In genomic region chr18:77066689-77067088, GRCh38 we compare ENCODE assay signal across 9 cellular contexts.
DNase-seq lines count a peak whose midpoint lies in the region; ATAC-seq and TF ChIP-seq lines count a peak whose summit lies in the region.
"Had no signal": no experiment of that assay in that cellular context is flagged by ENCODE, and none has a peak within 500 bp of the region (broad histone marks: within the 10 kb centered on the region; RNA-seq: fewer than 3 reads in every experiment).

No MANE protein-coding gene starts in this region.

- no peak for TF ChIP-seq CTCF in tibial nerve (IDR thresholded peaks at IDR 0.05)

- WGBS in tibial nerve, 2 donors: 82 to 88% methylated on average over 9 of the region's 9 CpGs

- H3K4me1 Mint-ChIP-seq in activated T-cell treated with anti-CD3 and anti-CD28 coated beads, Interleukin-2, amount 50 U/mL, for 72 hours (ENCODE audit: low read depth): peaks cover 100% of the 10 kb centered on the region
- peaks cover 100% of the 10 kb centered on the region for H3K4me1 Mint-ChIP-seq in activated naive CD8-positive, alpha-beta T cell treated with anti-CD3 and anti-CD28 coated beads, Interleukin-2, amount 50 U/mL, for 24 hours

- H3K36me3 Mint-ChIP-seq in activated T-cell treated with anti-CD3 and anti-CD28 coated beads, Interleukin-2, amount 50 U/mL, for 72 hours (ENCODE audit: insufficient read depth in 2 of 2): peaks cover 31% of the 10 kb centered on the region in 2 donors
- peaks cover 53% of the 10 kb centered on the region for H3K36me3 Mint-ChIP-seq in activated naive CD8-positive, alpha-beta T cell treated with anti-CD3 and anti-CD28 coated beads, Interleukin-2, amount 50 U/mL, for 24 hours (ENCODE audit: low read depth)

- no peaks in the 10 kb centered on the region for H3K27me3 Mint-ChIP-seq in activated T-cell treated with anti-CD3 and anti-CD28 coated beads, Interleukin-2, amount 50 U/mL, for 72 hours (ENCODE audit: low read depth)
- H3K27me3 Mint-ChIP-seq in activated naive CD8-positive, alpha-beta T cell treated with anti-CD3 and anti-CD28 coated beads, Interleukin-2, amount 50 U/mL, for 24 hours: no peaks in the 10 kb centered on the region

- H3K9me3 Mint-ChIP-seq in activated T-cell treated with anti-CD3 and anti-CD28 coated beads, Interleukin-2, amount 50 U/mL, for 72 hours: peaks cover 0 to 3% of the 10 kb centered on the region in 2 donors
- H3K9me3 Mint-ChIP-seq in activated naive CD8-positive, alpha-beta T cell treated with anti-CD3 and anti-CD28 coated beads, Interleukin-2, amount 50 U/mL, for 24 hours: peaks cover 4% of the 10 kb centered on the region
- H3K9me3 Mint-ChIP-seq: endodermal cell had no signal

- ATAC-seq in activated T-cell treated with anti-CD3 and anti-CD28 coated beads, Interleukin-2, amount 50 U/mL, for 72 hours (replicated peaks in 1 of 2): no peak
- ATAC-seq in activated naive CD8-positive, alpha-beta T cell treated with anti-CD3 and anti-CD28 coated beads, Interleukin-2, amount 50 U/mL, for 24 hours: no peak

- peak overlapping the region; percentile 99 for H3K27ac Mint-ChIP-seq in activated T-cell treated with anti-CD3 and anti-CD28 coated beads, Interleukin-2, amount 50 U/mL, for 72 hours
- H3K27ac Mint-ChIP-seq in activated naive CD8-positive, alpha-beta T cell treated with anti-CD3 and anti-CD28 coated beads, Interleukin-2, amount 50 U/mL, for 24 hours: peak overlapping the region; percentile 93
- H3K27ac Mint-ChIP-seq: endodermal cell had no signal

- no peak for TF ChIP-seq POLR2A in tibial nerve (IDR thresholded peaks at IDR 0.05)

- no peak for TF ChIP-seq EP300 in tibial nerve (IDR thresholded peaks at IDR 0.05)

- H3K9me3 ChIP-seq in mucosa of stomach (ENCODE audit: control insufficient read depth, low read length): no peaks in the 10 kb centered on the region
- H3K9me3 ChIP-seq in tibial nerve: no peaks in the 10 kb centered on the region

- H3K9ac ChIP-seq in mucosa of stomach (ENCODE audit: low read length): peak overlapping the region; percentile 56

- no peak overlapping the region for H3K4me3 ChIP-seq in mucosa of stomach (ENCODE audit: low read length)
- no peak overlapping the region for H3K4me3 ChIP-seq in tibial nerve

- H3K27ac ChIP-seq in tibial nerve: peak overlapping the region in 3 of 4 donors; percentile 38 to 82 (median 79)

- H3K4me1 ChIP-seq in mucosa of stomach (ENCODE audit: control insufficient read depth, insufficient read depth, low read length) (peaks cover 66% of the 10 kb centered on the region), tibial nerve (peaks cover 0 to 62% (median 40%) of the 10 kb centered on the region in 4 donors)

- DNase-seq in activated T-cell treated with anti-CD3 and anti-CD28 coated beads, Interleukin-2, amount 50 U/mL, for 72 hours: no peak
- no peak for DNase-seq in activated T-cell treated with anti-CD3 and anti-CD28 coated beads for 4 hours
- DNase-seq in activated naive CD8-positive, alpha-beta T cell treated with anti-CD3 and anti-CD28 coated beads, Interleukin-2, amount 50 U/mL, for 24 hours: no peak
- no peak for DNase-seq in tibial nerve (ENCODE audit: low spot score in 2 of 2)
- DNase-seq in nucleus accumbens (lab: John Stamatoyannopoulos, UW): no peak
- DNase-seq in dermis blood vessel endothelial cell: no peak
- DNase-seq in SHP77 (lab: John Stamatoyannopoulos, UW): no peak
- DNase-seq: endodermal cell had no signal

- no peaks in the 10 kb centered on the region for H3K36me3 ChIP-seq in mucosa of stomach (ENCODE audit: control insufficient read depth, insufficient read depth, low read length)
- H3K36me3 ChIP-seq in tibial nerve: no peaks in the 10 kb centered on the region

- H3K4me3 Mint-ChIP-seq in activated T-cell treated with anti-CD3 and anti-CD28 coated beads, Interleukin-2, amount 50 U/mL, for 72 hours: peak overlapping the region; percentile 78 to 92
- peak overlapping the region; percentile 49 for H3K4me3 Mint-ChIP-seq in activated naive CD8-positive, alpha-beta T cell treated with anti-CD3 and anti-CD28 coated beads, Interleukin-2, amount 50 U/mL, for 24 hours
- H3K4me3 Mint-ChIP-seq: endodermal cell had no signal

- H3K27me3 ChIP-seq in mucosa of stomach (ENCODE audit: control insufficient read depth, insufficient read depth, low read length): no peaks in the 10 kb centered on the region
- no peaks in the 10 kb centered on the region for H3K27me3 ChIP-seq in tibial nerve
